Comparison of ENCODE assay signal across 8 cellular contexts in the genomic region with DNA sequence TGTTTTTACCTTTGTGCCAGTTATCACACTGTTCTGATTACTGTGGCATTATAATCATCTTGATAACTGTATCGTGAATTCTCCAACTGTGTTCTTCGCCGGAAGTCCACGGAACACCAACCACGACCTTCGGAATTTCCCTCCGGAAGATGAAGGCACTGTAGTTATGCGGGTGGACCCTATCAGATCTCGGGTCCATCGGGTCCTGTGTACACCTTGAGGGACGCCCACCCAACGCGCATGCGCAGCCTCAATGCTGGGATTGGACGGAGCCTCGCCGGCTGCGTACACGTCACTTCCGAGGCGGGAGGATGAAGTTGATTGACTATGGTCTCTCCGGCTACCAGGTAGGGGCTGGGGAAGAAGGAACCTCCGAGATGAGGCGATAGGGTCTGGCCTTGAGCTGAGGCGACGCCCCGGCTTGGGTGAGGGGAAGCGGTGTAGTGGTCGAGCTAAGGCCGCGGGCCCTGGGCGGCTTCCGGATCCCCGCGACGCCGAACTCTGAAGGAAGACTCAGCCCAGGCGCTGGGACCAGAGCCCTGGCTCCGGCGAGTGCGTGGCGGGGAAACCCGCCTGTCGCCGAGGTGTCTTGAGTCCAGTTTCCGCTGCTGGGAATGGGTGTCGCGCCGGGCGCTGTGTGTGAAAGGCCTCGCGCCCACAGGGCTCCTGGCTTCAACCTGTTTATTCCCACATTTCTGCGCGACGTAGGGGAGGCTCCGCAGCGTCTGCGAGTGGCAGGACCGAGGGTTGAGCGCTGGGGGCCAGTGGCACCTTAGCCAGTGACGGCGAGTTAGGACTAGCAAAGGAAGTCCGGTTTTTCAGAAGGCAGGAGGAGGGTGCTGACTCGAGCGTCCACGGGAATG. TPM values are rescaled to one million over a fixed set of nuclear protein-coding genes. Genes with fewer than 3 reads are reported as not detected.
A peak's percentile ranks its signal among the peaks of the same experiment; 100 is the strongest.
DNase-seq lines count a peak whose midpoint lies in the region; ATAC-seq and TF ChIP-seq lines count a peak whose summit lies in the region.

A gene with protein sequence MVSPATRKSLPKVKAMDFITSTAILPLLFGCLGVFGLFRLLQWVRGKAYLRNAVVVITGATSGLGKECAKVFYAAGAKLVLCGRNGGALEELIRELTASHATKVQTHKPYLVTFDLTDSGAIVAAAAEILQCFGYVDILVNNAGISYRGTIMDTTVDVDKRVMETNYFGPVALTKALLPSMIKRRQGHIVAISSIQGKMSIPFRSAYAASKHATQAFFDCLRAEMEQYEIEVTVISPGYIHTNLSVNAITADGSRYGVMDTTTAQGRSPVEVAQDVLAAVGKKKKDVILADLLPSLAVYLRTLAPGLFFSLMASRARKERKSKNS (plus strand): TSS at position 320 of the 863 bp plus-strand sequence. CDS start 8 bp downstream, at position 328.

- peak within 1 kb of the TSS; percentile 27 for H3K18ac ChIP-seq in trophoblast cell (ENCODE audit: low read length)

- H4K91ac ChIP-seq in trophoblast cell (ENCODE audit: low read depth, low read length): peak within 1 kb of the TSS; percentile 44

- DNase-seq in GM12865 (ENCODE audit: low read depth) (peak; percentile 97), NCI-H1417 (lab: John Stamatoyannopoulos, UW) (peak; percentile 90 to 97 (median 90)), SW480 (ENCODE audit: low spot score) (peak; percentile 96), adipocyte (ENCODE audit: low read depth) (peak; percentile 98), cardiac muscle cell (ENCODE audit: low read depth in 1 of 2, low spot score in 1 of 2) (peak; percentile 91 to 98), trophoblast cell (peak; percentile 99 to 100), transverse colon (peak; percentile 98)

- H4K12ac ChIP-seq in trophoblast cell (ENCODE audit: low read depth, low read length): peak within 1 kb of the TSS; percentile 25

- H3K4ac ChIP-seq in trophoblast cell (ENCODE audit: low read depth, low read length): peak within 1 kb of the TSS; percentile 5

- peak within 1 kb of the TSS; percentile 75 for H3K4me2 ChIP-seq in trophoblast cell (ENCODE audit: low read length)

- peak within 1 kb of the TSS; percentile 32 for H2BK5ac ChIP-seq in trophoblast cell (ENCODE audit: low read depth, low read length, poor library complexity)

- H3K4me3 ChIP-seq in GM12865 (ENCODE audit: low read depth, low read length): peak within 1 kb of the TSS; percentile 89
- H3K4me3 ChIP-seq in adipocyte (ENCODE audit: low read length): peak within 1 kb of the TSS; percentile 92
- H3K4me3 ChIP-seq in cardiac muscle cell: peak within 1 kb of the TSS; percentile 77
- peak within 1 kb of the TSS; percentile 79 for H3K4me3 ChIP-seq in trophoblast cell (ENCODE audit: low read depth, low read length)
- H3K4me3 ChIP-seq in transverse colon: peak within 1 kb of the TSS; percentile 67 to 80 (median 75)

- TF ChIP-seq CTCF in GM12865 (IDR thresholded peaks at IDR 0.05; ENCODE audit: insufficient read depth, low read depth, low read length, missing control alignments): no peak
- peak; percentile 6 for TF ChIP-seq CTCF in cardiac muscle cell (IDR thresholded peaks at IDR 0.05; ENCODE audit: low read depth, low read length)
- no peak for TF ChIP-seq CTCF in transverse colon (IDR thresholded peaks at IDR 0.05)

- H2AFZ ChIP-seq in trophoblast cell (ENCODE audit: insufficient read depth, low read length, poor library complexity): peak within 1 kb of the TSS; percentile 35

- TF ChIP-seq EP300 in transverse colon (IDR thresholded peaks at IDR 0.05; ENCODE audit: low read depth): no peak

- H3K36me3 ChIP-seq in adipocyte (ENCODE audit: control insufficient read depth, insufficient read depth, low read length, severe bottlenecking): no peaks in the 10 kb centered on the region
- H3K36me3 ChIP-seq in cardiac muscle cell: no peaks in the 10 kb centered on the region
- no peaks in the 10 kb centered on the region for H3K36me3 ChIP-seq in trophoblast cell (ENCODE audit: control insufficient read depth in 1 of 2, insufficient read depth in 2 of 2, low read length in 2 of 2)
- no peaks in the 10 kb centered on the region for H3K36me3 ChIP-seq in transverse colon

- peak within 1 kb of the TSS; percentile 49 for H3K14ac ChIP-seq in trophoblast cell (ENCODE audit: low read length)

- no peak within 1 kb of the TSS for H3K23ac ChIP-seq in trophoblast cell (ENCODE audit: low read length)

- peak within 1 kb of the TSS; percentile 82 for H4K8ac ChIP-seq in trophoblast cell (ENCODE audit: low read depth, low read length)

- intact Hi-C loops in transverse colon (cut with DNase I; ENCODE audit: low total_unique reads): loop anchor here (5.0 kb wide), 1 partner anchor 160 kb away; no protein-coding TSS in a partner anchor

- TF ChIP-seq POLR2A in transverse colon (IDR thresholded peaks at IDR 0.05): peak; percentile 90

- peak; percentile 97 for ATAC-seq in HG02759 (IDR thresholded peaks at IDR 0.05; ENCODE audit: unreplicated experiment)

- in situ Hi-C loops in transverse colon (cut with MboI; ENCODE audit: low pct_ligation_motif_present in 1 of 4, low pct_unique_long_range_greater_than_20kb in 1 of 4, low sequenced_read_pairs in 3 of 4): loop anchor here in 2 of 4 donors (10.0 kb wide), 3 partner anchors 82 to 388 kb away; a partner anchor contains a TSS

- H2BK12ac ChIP-seq in trophoblast cell (ENCODE audit: low read length): no peak within 1 kb of the TSS

- H2BK120ac ChIP-seq in trophoblast cell (ENCODE audit: insufficient read depth, low read length, poor library complexity): peak within 1 kb of the TSS; percentile 23

- H3K9ac ChIP-seq in adipocyte (ENCODE audit: low read length) (peak within 1 kb of the TSS; percentile 96), trophoblast cell (ENCODE audit: low read length) (peak within 1 kb of the TSS; percentile 53)

- no peak within 1 kb of the TSS for H2AK5ac ChIP-seq in trophoblast cell (ENCODE audit: low read length)

- peak within 1 kb of the TSS; percentile 94 for H3K27ac ChIP-seq in cardiac muscle cell
- peak within 1 kb of the TSS; percentile 78 for H3K27ac ChIP-seq in trophoblast cell (ENCODE audit: low read depth, low read length)
- peak within 1 kb of the TSS; percentile 94 to 95 (median 94) for H3K27ac ChIP-seq in transverse colon

- peaks cover 26% of the 10 kb centered on the region for H3K4me1 ChIP-seq in adipocyte (ENCODE audit: control insufficient read depth, insufficient read depth, low read length)
- peaks cover 10% of the 10 kb centered on the region for H3K4me1 ChIP-seq in cardiac muscle cell (ENCODE audit: low read depth)
- peaks cover 0 to 5% of the 10 kb centered on the region in 2 experiments for H3K4me1 ChIP-seq in trophoblast cell (ENCODE audit: control insufficient read depth in 1 of 2, insufficient read depth in 2 of 2, low read length in 2 of 2)
- H3K4me1 ChIP-seq in transverse colon: peaks cover 0 to 23% (median 7%) of the 10 kb centered on the region in 4 donors

- peaks cover 5% of the 10 kb centered on the region for H3K79me1 ChIP-seq in trophoblast cell (ENCODE audit: low read length)

- H3K79me2 ChIP-seq in trophoblast cell (ENCODE audit: control insufficient read depth, insufficient read depth, low read length, poor library complexity): no peaks in the 10 kb centered on the region

- no CpG with 5 or more reads among the region's 66 CpGs for WGBS in trophoblast cell (ENCODE audit: extremely low coverage, insufficient coverage, insufficient read length)
- 1% methylated on average over 66 of the region's 66 CpGs; no CpG with 5 or more reads in 1 of the 2 donors for WGBS in transverse colon (ENCODE audit: low coverage in 1 of 2), 2 donors

- H3K27me3 ChIP-seq in adipocyte (replicated peaks; ENCODE audit: control insufficient read depth, insufficient read depth, low read length) (peaks cover 6% of the 10 kb centered on the region), cardiac muscle cell (no peaks in the 10 kb centered on the region), trophoblast cell (ENCODE audit: insufficient read depth, low read length) (no peaks in the 10 kb centered on the region), transverse colon (no peaks in the 10 kb centered on the region)

- H3K9me3 ChIP-seq in adipocyte (ENCODE audit: control insufficient read depth, low read length) (no peaks in the 10 kb centered on the region), cardiac muscle cell (ENCODE audit: low read depth) (no peaks in the 10 kb centered on the region), trophoblast cell (ENCODE audit: insufficient read depth, low read depth, low read length) (no peaks in the 10 kb centered on the region), transverse colon (no peaks in the 10 kb centered on the region)

RNA-seq across cellular contexts. Expression of the gene that starts here (rescaled TPM):
- total RNA-seq in cardiac muscle cell: 34.2 and 42.6 TPM in 2 replicates
- polyA plus RNA-seq in cardiac muscle cell: 40.0 and 41.0 TPM in 2 replicates
- polyA plus RNA-seq in trophoblast cell (2013): 27.0 and 28.6 TPM in 2 replicates
- total RNA-seq in transverse colon: 10 to 100 TPM; 14.6 to 80.6 (median 47.7) TPM

Comparison
In these comparisons a context has a peak if more than half of its experiments do, and no peak if none do; other contexts are left out.
1. Peak in every context shown above with its lines: DNase-seq, ATAC-seq, H3K4me3 ChIP-seq and H3K27ac ChIP-seq.